Comparison of ENCODE assay signal across 8 cellular contexts in genomic region chr4:158259955-158260575, GRCh38. TPM values are rescaled to one million over a fixed set of nuclear protein-coding genes. Genes with fewer than 3 reads are reported as not detected.
DNase-seq lines count a peak whose midpoint lies in the region; ATAC-seq and TF ChIP-seq lines count a peak whose summit lies in the region.

No MANE protein-coding gene starts in this region.

- ATAC-seq in esophagus mucosa = no peak
- no peak for ATAC-seq in GM21619 (IDR thresholded peaks at IDR 0.05; ENCODE audit: unreplicated experiment)
- ATAC-seq in activated T-cell treated with anti-CD3 and anti-CD28 coated beads, Interleukin-2, amount 50 U/mL, for 4 hours = no peak

- no peak overlapping the region for H3K9ac ChIP-seq in SK-N-MC (ENCODE audit: insufficient read length)

- no peaks in the 10 kb centered on the region for H3K9me3 ChIP-seq in SK-N-MC (ENCODE audit: low read depth, low read length)

- peak overlapping the region; percentile 61; the same call in 1 of the 2 replicates for H3K4me3 Mint-ChIP-seq in HFFc6
- no peak overlapping the region for H3K4me3 Mint-ChIP-seq in activated T-cell treated with anti-CD3 and anti-CD28 coated beads, Interleukin-2, amount 50 U/mL, for 4 hours

- H3K36me3 Mint-ChIP-seq in HFFc6 (ENCODE audit: low read depth) = no peaks in the 10 kb centered on the region
- no peaks in the 10 kb centered on the region for H3K36me3 Mint-ChIP-seq in activated T-cell treated with anti-CD3 and anti-CD28 coated beads, Interleukin-2, amount 50 U/mL, for 4 hours (ENCODE audit: insufficient read depth)

- H3K4me3 ChIP-seq in SK-N-MC = no peak overlapping the region

- peaks cover 11% of the 10 kb centered on the region; the same call in 1 of the 2 replicates for H3K4me1 Mint-ChIP-seq in HFFc6 (ENCODE audit: low read depth)
- no peaks in the 10 kb centered on the region for H3K4me1 Mint-ChIP-seq in activated T-cell treated with anti-CD3 and anti-CD28 coated beads, Interleukin-2, amount 50 U/mL, for 4 hours (ENCODE audit: low read depth)

- H3K9me3 Mint-ChIP-seq in HFFc6 = no peaks in the 10 kb centered on the region
- H3K9me3 Mint-ChIP-seq in activated T-cell treated with anti-CD3 and anti-CD28 coated beads, Interleukin-2, amount 50 U/mL, for 4 hours = no peaks in the 10 kb centered on the region

- H3K27ac ChIP-seq in SK-N-MC = no peak overlapping the region

- peaks cover 2% of the 10 kb centered on the region; the same call in 1 of the 2 replicates for H3K27me3 Mint-ChIP-seq in HFFc6 (ENCODE audit: insufficient read depth)
- H3K27me3 Mint-ChIP-seq in activated T-cell treated with anti-CD3 and anti-CD28 coated beads, Interleukin-2, amount 50 U/mL, for 4 hours (ENCODE audit: low read depth) = no peaks in the 10 kb centered on the region

- H3K36me3 ChIP-seq in SK-N-MC (ENCODE audit: insufficient read depth, low read length) = no peaks in the 10 kb centered on the region

- H3K27ac Mint-ChIP-seq in HFFc6 = 0 out of 2 replicates have a peak overlapping the region, but pooled peaks have one; percentile 2

- peak; percentile 51 for DNase-seq in COR-L47 (lab: John Stamatoyannopoulos, UW)
- peak; percentile 29 for DNase-seq in HFFc6
- DNase-seq in SK-N-MC (ENCODE audit: low read depth, low spot score) = peak; percentile 35
- DNase-seq in iris pigment epithelial cell (ENCODE audit: low read depth) = peak; percentile 9
- no peak for DNase-seq in activated T-cell treated with anti-CD3 and anti-CD28 coated beads, Interleukin-2, amount 50 U/mL, for 4 hours
- DNase-seq in globus pallidus (ENCODE audit: low spot score) = no peak

- TF ChIP-seq CTCF in HFFc6 (IDR thresholded peaks at IDR 0.05) = peak; percentile 88

RNA-seq across cellular contexts. Expression of gene TMEM144, which starts 49.8 kb away (rescaled TPM):
- total RNA-seq in HFFc6 (2021; fragmentation: NEBNext Ultra II Directional; extraction: Animal tissue kit (Norgen Biotek cat#: 25700)) = under 1 TPM in 5 of 6 experiments, not detected in 1; 0.18 to 0.34 (median 0.29) TPM
- 8.1 TPM for total RNA-seq in esophagus mucosa
- total RNA-seq in activated T-cell treated with anti-CD3 and anti-CD28 coated beads, Interleukin-2, amount 50 U/mL, for 4 hours = under 1 TPM in 1 of 3 donors, not detected in 2; 0.10 TPM

Comparison
In these comparisons a context has a peak if more than half of its experiments do, and no peak if none do; other contexts are left out.
1. DNase-seq: peak in COR-L47 (single experiment), HFFc6 (single experiment), SK-N-MC (single experiment) and iris pigment epithelial cell (single experiment); none in activated T-cell treated with anti-CD3 and anti-CD28 coated beads, Interleukin-2, amount 50 U/mL, for 4 hours (single experiment) and globus pallidus (single experiment).